8 cellular contexts compared by ENCODE assay signal in the genomic region with DNA sequence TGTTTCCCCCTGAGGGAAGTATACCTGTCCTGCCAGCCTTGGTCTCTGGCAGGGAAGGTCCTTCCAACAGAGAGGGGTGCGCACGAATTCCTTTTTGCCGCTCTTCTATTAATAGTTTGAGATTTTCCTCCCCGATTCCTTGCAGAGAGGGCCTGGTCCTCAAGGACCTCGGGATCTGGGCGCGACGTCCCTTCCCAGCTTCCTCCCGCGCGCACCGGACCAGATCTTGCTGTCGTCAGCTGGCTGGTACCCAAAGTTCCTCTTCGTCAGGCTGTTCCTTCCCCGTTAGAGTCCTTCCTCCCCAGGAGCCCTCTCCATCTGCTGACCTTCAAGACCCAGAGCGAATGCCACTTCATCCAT. TPM values are rescaled to one million over a fixed set of nuclear protein-coding genes. Genes with fewer than 3 reads are reported as not detected.
DNase-seq lines count a peak whose midpoint lies in the region; ATAC-seq and TF ChIP-seq lines count a peak whose summit lies in the region.

No MANE protein-coding gene starts in this region.

- DNase-seq in activated CD8-positive, alpha-beta memory T cell treated with anti-CD3 and anti-CD28 coated beads, Interleukin-2, amount 10 ng/mL, durations not matched to agents 7 days and 5 days = no peak
- no peak for DNase-seq in activated CD8-positive, alpha-beta memory T cell treated with anti-CD3 and anti-CD28 coated beads, Interleukin-2, amount 50 U/mL, for 48 hours
- DNase-seq in MM.1S = no peak
- peak; percentile 72 for DNase-seq in adipocyte (ENCODE audit: low read depth)
- peak; percentile 84 to 90 (median 86) for DNase-seq in heart left ventricle
- DNase-seq in occipital lobe (lab: John Stamatoyannopoulos, UW) = peak; percentile 51
- no peak for DNase-seq in NCI-H128 (lab: John Stamatoyannopoulos, UW; ENCODE audit: unreplicated experiment)

- H3K4me3 ChIP-seq in MM.1S (ENCODE audit: low read length) = peak overlapping the region; percentile 94
- peak overlapping the region; percentile 93 for H3K4me3 ChIP-seq in adipocyte (ENCODE audit: low read length)
- H3K4me3 ChIP-seq in heart left ventricle = peak overlapping the region; percentile 65 to 96 (median 85)

- no peaks in the 10 kb centered on the region for H3K9me2 ChIP-seq in MM.1S (replicated peaks; ENCODE audit: insufficient read depth, low read length)

- H3K27me3 Mint-ChIP-seq in activated CD8-positive, alpha-beta memory T cell treated with anti-CD3 and anti-CD28 coated beads, Interleukin-2, amount 10 ng/mL, durations not matched to agents 7 days and 5 days = no peaks in the 10 kb centered on the region

- H3K27ac ChIP-seq in MM.1S (ENCODE audit: low read length) (peak overlapping the region; percentile 91), heart left ventricle (peak overlapping the region; percentile 90 to 99 (median 97))

- no peak for ATAC-seq in activated CD8-positive, alpha-beta memory T cell treated with anti-CD3 and anti-CD28 coated beads, Interleukin-2, amount 10 ng/mL, durations not matched to agents 7 days and 5 days
- ATAC-seq in heart left ventricle (peak; percentile 52 to 75 (median 70)), HG02938 (IDR thresholded peaks at IDR 0.05; ENCODE audit: unreplicated experiment) (no peak)

- peak overlapping the region; percentile 86 for H2AFZ ChIP-seq in MM.1S (ENCODE audit: low read length)

- H3K4me3 Mint-ChIP-seq in activated CD8-positive, alpha-beta memory T cell treated with anti-CD3 and anti-CD28 coated beads, Interleukin-2, amount 10 ng/mL, durations not matched to agents 7 days and 5 days = peak overlapping the region; percentile 87

- TF ChIP-seq CTCF in MM.1S (IDR thresholded peaks at IDR 0.05; ENCODE audit: low read length) = no peak
- no peak for TF ChIP-seq CTCF in heart left ventricle (IDR thresholded peaks at IDR 0.05)

- H3K27ac Mint-ChIP-seq in activated CD8-positive, alpha-beta memory T cell treated with anti-CD3 and anti-CD28 coated beads, Interleukin-2, amount 10 ng/mL, durations not matched to agents 7 days and 5 days = peak overlapping the region; percentile 89

- H3K9me3 ChIP-seq in MM.1S (replicated peaks; ENCODE audit: insufficient read depth, low read length) (no peaks in the 10 kb centered on the region), adipocyte (ENCODE audit: control insufficient read depth, low read length) (no peaks in the 10 kb centered on the region), heart left ventricle (no peaks in the 10 kb centered on the region)

- WGBS in heart left ventricle, 4 donors = 0 to 1% (median 0%) methylated on average over 16 of the region's 16 CpGs

- intact Hi-C loops in heart left ventricle (cut with DNase I) = loop anchor here in 7 of 10 donors (2.0 to 10.0 kb wide), 7 partner anchors 38 to 966 kb away; partner anchors contain the start of gene SLC25A28 (in 1 of the 7)

- peaks cover 74% of the 10 kb centered on the region for H3K79me2 ChIP-seq in MM.1S (ENCODE audit: low read length)

- H3K4me2 ChIP-seq in MM.1S (ENCODE audit: low read depth, low read length) = peak overlapping the region; percentile 59

- H3K9me3 Mint-ChIP-seq in activated CD8-positive, alpha-beta memory T cell treated with anti-CD3 and anti-CD28 coated beads, Interleukin-2, amount 10 ng/mL, durations not matched to agents 7 days and 5 days (ENCODE audit: low read depth) = no peaks in the 10 kb centered on the region

- H3K27me3 ChIP-seq in MM.1S (replicated peaks; ENCODE audit: insufficient read depth, low read length) (no peaks in the 10 kb centered on the region), adipocyte (replicated peaks; ENCODE audit: control insufficient read depth, insufficient read depth, low read length) (no peaks in the 10 kb centered on the region), heart left ventricle (no peaks in the 10 kb centered on the region)

- CTCF ChIA-PET in activated CD8-positive, alpha-beta memory T cell treated with anti-CD3 and anti-CD28 coated beads, Interleukin-2, amount 10 ng/mL, durations not matched to agents 7 days and 5 days (lab: Charles Lee) = interaction anchor here (1.2 to 2.2 kb wide), 5 partner anchors 8 to 189 kb away, joined by 3 to 10 read pairs (median 5); partner anchors contain the start of gene SLC25A28

- H4K20me1 ChIP-seq in MM.1S (ENCODE audit: insufficient read depth, low read length) = peaks cover 5% of the 10 kb centered on the region; the same call in 1 of the 2 replicates

- peaks cover 9% of the 10 kb centered on the region; the same call in 1 of the 2 replicates for H3K4me1 ChIP-seq in MM.1S (ENCODE audit: low read length)
- peaks cover 19% of the 10 kb centered on the region for H3K4me1 ChIP-seq in adipocyte (ENCODE audit: control insufficient read depth, insufficient read depth, low read length)
- H3K4me1 ChIP-seq in heart left ventricle = peaks cover 0 to 55% (median 28%) of the 10 kb centered on the region in 12 donors

- no peaks in the 10 kb centered on the region for H3K36me3 ChIP-seq in MM.1S (replicated peaks; ENCODE audit: insufficient read depth, low read length)
- no peaks in the 10 kb centered on the region for H3K36me3 ChIP-seq in adipocyte (ENCODE audit: control insufficient read depth, insufficient read depth, low read length, severe bottlenecking)
- peaks cover 0 to 7% (median 0%) of the 10 kb centered on the region in 9 donors for H3K36me3 ChIP-seq in heart left ventricle

- peaks cover 27% of the 10 kb centered on the region for H3K4me1 Mint-ChIP-seq in activated CD8-positive, alpha-beta memory T cell treated with anti-CD3 and anti-CD28 coated beads, Interleukin-2, amount 10 ng/mL, durations not matched to agents 7 days and 5 days

- peaks cover 4% of the 10 kb centered on the region for H3K36me3 Mint-ChIP-seq in activated CD8-positive, alpha-beta memory T cell treated with anti-CD3 and anti-CD28 coated beads, Interleukin-2, amount 10 ng/mL, durations not matched to agents 7 days and 5 days

- peak overlapping the region; percentile 95 for H3K9ac ChIP-seq in MM.1S (ENCODE audit: low read length)
- peak overlapping the region; percentile 92 for H3K9ac ChIP-seq in adipocyte (ENCODE audit: low read length)

- peak in 1 of 2 donors; percentile 6 for TF ChIP-seq POLR2A in heart left ventricle (IDR thresholded peaks at IDR 0.05)

- peaks cover 12% of the 10 kb centered on the region; the same call in 1 of the 2 replicates for H3F3A ChIP-seq in MM.1S (ENCODE audit: insufficient read depth, low read length)

RNA-seq across cellular contexts. Expression of gene GOT1, which starts 0.7 kb away (rescaled TPM):
- total RNA-seq in activated CD8-positive, alpha-beta memory T cell treated with anti-CD3 and anti-CD28 coated beads, Interleukin-2, amount 10 ng/mL, durations not matched to agents 7 days and 5 days = 10 to 100 TPM; 33.2 to 36.5 TPM
- 100 to 1,000 TPM; 294 to 815 (median 505) TPM for total RNA-seq in heart left ventricle
- polyA plus RNA-seq in heart left ventricle = 100 to 1,000 TPM; 259 to 299 TPM
- total RNA-seq in occipital lobe = 16.4 TPM

Comparison
In these comparisons a context has a peak if more than half of its experiments do, and no peak if none do; other contexts are left out.
1. ATAC-seq: peak in heart left ventricle (4 of 4); none in activated CD8-positive, alpha-beta memory T cell treated with anti-CD3 and anti-CD28 coated beads, Interleukin-2, amount 10 ng/mL, durations not matched to agents 7 days and 5 days (single experiment) and HG02938 (single experiment).
2. DNase-seq: peak in adipocyte (single experiment), heart left ventricle (5 of 5) and occipital lobe (single experiment); none in activated CD8-positive, alpha-beta memory T cell treated with anti-CD3 and anti-CD28 coated beads, Interleukin-2, amount 10 ng/mL, durations not matched to agents 7 days and 5 days (single experiment), activated CD8-positive, alpha-beta memory T cell treated with anti-CD3 and anti-CD28 coated beads, Interleukin-2, amount 50 U/mL, for 48 hours (single experiment), MM.1S (single experiment) and NCI-H128 (single experiment).
3. RNA of gene GOT1, which starts 0.7 kb away (total RNA-seq): 294 to 815 TPM in heart left ventricle; 33.2 to 36.5 TPM in activated CD8-positive, alpha-beta memory T cell treated with anti-CD3 and anti-CD28 coated beads, Interleukin-2, amount 10 ng/mL, durations not matched to agents 7 days and 5 days and 16.4 TPM in occipital lobe (single experiment); every median in the first group is over 4 times any median in the second.
4. Peak in every context shown above with its lines, with median percentiles within 50 percentile points of each other: H3K4me3 ChIP-seq.